17 cellular contexts compared by ENCODE assay signal in the genomic region with DNA sequence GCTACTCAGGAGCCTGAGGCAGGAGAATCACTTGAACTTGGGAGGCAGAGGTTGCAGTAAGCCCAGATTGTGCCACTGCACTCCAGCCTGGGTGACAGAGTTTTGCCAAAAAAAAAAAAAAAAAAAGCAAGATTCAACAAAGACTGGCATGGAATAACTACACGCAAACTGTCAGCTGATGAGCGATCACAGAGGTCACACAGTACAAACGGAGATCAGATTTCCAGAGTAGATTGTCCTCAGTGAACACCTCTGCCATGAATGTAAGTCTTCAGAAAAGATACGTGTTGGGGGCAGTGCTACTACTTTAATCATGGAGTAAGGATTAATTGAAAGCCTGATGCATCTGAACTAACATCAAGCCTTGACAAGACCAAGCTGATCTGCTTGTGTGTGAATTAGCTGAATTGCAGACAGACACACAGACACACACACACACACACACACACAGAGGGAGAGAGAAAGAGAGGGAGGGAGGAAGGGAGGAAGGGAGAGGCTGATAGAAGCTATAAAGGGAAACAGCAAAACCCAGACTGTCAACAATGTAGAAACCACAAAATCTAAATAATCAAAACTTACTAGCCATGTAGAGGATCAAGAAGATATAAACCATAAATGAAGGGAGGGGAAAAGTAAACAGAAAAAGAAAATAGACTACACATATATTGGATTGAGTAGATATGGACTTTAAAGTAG.
DNase-seq lines count a peak whose midpoint lies in the region; ATAC-seq and TF ChIP-seq lines count a peak whose summit lies in the region.
"Had no signal": no experiment of that assay in that cellular context is flagged by ENCODE, and none has a peak within 500 bp of the region (broad histone marks: within the 10 kb centered on the region; RNA-seq: fewer than 3 reads in every experiment).

No MANE protein-coding gene starts in this region.

- H3K14ac ChIP-seq in H9 (ENCODE audit: insufficient read depth, low read length) (no peak overlapping the region), trophoblast cell (ENCODE audit: low read length) (no peak overlapping the region)

- no peak overlapping the region for H3K4me2 ChIP-seq in H9 (ENCODE audit: insufficient read depth, insufficient read length, low read length)
- H3K4me2 ChIP-seq in trophoblast cell (ENCODE audit: low read length), result no peak overlapping the region

- H4K5ac ChIP-seq in H9 (ENCODE audit: insufficient read length, low read depth, low read length), result no peak overlapping the region

- H2AK5ac ChIP-seq in H9 (ENCODE audit: insufficient read length, low read length) (no peak overlapping the region), trophoblast cell (ENCODE audit: low read length) (peak overlapping the region; percentile 46)

- ATAC-seq in GM19463 (IDR thresholded peaks at IDR 0.05; ENCODE audit: unreplicated experiment), result no peak
- ATAC-seq in GM18511 (IDR thresholded peaks at IDR 0.05; ENCODE audit: unreplicated experiment), result no peak
- no peak for ATAC-seq in GM21619 (IDR thresholded peaks at IDR 0.05; ENCODE audit: unreplicated experiment)

- H2BK12ac ChIP-seq in H9 (ENCODE audit: insufficient read length, low read depth, low read length) (no peak overlapping the region), trophoblast cell (ENCODE audit: low read length) (peak overlapping the region; percentile 87)

- H4K91ac ChIP-seq in H9 (ENCODE audit: insufficient read length, low read depth, low read length), result no peak overlapping the region
- peak overlapping the region; percentile 37 for H4K91ac ChIP-seq in trophoblast cell (ENCODE audit: low read depth, low read length)

- H3K9ac ChIP-seq in H9 (ENCODE audit: extremely low read depth, insufficient read length, low read length) (no peak overlapping the region), trophoblast cell (ENCODE audit: low read length) (no peak overlapping the region)

- no peak overlapping the region for H3K56ac ChIP-seq in H9 (ENCODE audit: insufficient read length, low read depth, low read length)

- no peak overlapping the region for H2BK15ac ChIP-seq in H9 (ENCODE audit: low read depth, low read length)

- no peaks in the 10 kb centered on the region for H3K23me2 ChIP-seq in H9 (ENCODE audit: insufficient read length, low read depth, low read length, poor library complexity, severe bottlenecking)

- no peak overlapping the region for H3K4me3 Mint-ChIP-seq in H9
- H3K4me3 Mint-ChIP-seq: CD4-positive, alpha-beta T cell had no signal

- H3K4me1 ChIP-seq in H9 (ENCODE audit: insufficient read depth, low read length) (no peaks in the 10 kb centered on the region), trophoblast cell (ENCODE audit: control insufficient read depth in 1 of 2, insufficient read depth in 2 of 2, low read length in 2 of 2) (peaks cover 0 to 3% of the 10 kb centered on the region in 2 experiments)

- no peak overlapping the region for H2BK120ac ChIP-seq in H9 (ENCODE audit: low read depth, low read length, poor library complexity, severe bottlenecking)
- H2BK120ac ChIP-seq in trophoblast cell (ENCODE audit: insufficient read depth, low read length, poor library complexity), result peak overlapping the region; percentile 43

- H3K23ac ChIP-seq in H9 (ENCODE audit: insufficient read length, low read depth, low read length) (no peak overlapping the region), trophoblast cell (ENCODE audit: low read length) (no peak overlapping the region)

- H3K27ac ChIP-seq in H9 (ENCODE audit: insufficient read length, low read depth, low read length) (no peak overlapping the region), trophoblast cell (ENCODE audit: low read depth, low read length) (no peak overlapping the region)
- H3K27ac ChIP-seq: HL-60 had no signal

- H3K27ac Mint-ChIP-seq in H9, result no peak overlapping the region
- H3K27ac Mint-ChIP-seq: CD4-positive, alpha-beta T cell had no signal

- no peaks in the 10 kb centered on the region for H4K20me1 ChIP-seq in H9 (ENCODE audit: control insufficient read depth, insufficient read depth, insufficient read length)

- H2AFZ ChIP-seq in H9 (ENCODE audit: low read length), result peak overlapping the region; percentile 6
- H2AFZ ChIP-seq in trophoblast cell (ENCODE audit: insufficient read depth, low read length, poor library complexity), result no peak overlapping the region

- H3K4me3 ChIP-seq in trophoblast cell (ENCODE audit: low read depth, low read length), result no peak overlapping the region

- H3K36me3 ChIP-seq in trophoblast cell (ENCODE audit: control insufficient read depth in 1 of 2, insufficient read depth in 2 of 2, low read length in 2 of 2), result no peaks in the 10 kb centered on the region

- no peak overlapping the region for H4K12ac ChIP-seq in trophoblast cell (ENCODE audit: low read depth, low read length)

- peaks cover 3 to 5% of the 10 kb centered on the region in 2 experiments; a peak in 1 of 4 replicates for H3K4me1 Mint-ChIP-seq in H9

- H3K9me3 ChIP-seq in H9 (ENCODE audit: control insufficient read depth, low read depth, low read length), result no peaks in the 10 kb centered on the region
- H3K9me3 ChIP-seq in trophoblast cell (ENCODE audit: insufficient read depth, low read depth, low read length), result no peaks in the 10 kb centered on the region

- no peak overlapping the region for H3T11ph ChIP-seq in H9 (ENCODE audit: low read length)

- H3K27me3 Mint-ChIP-seq in H9 (ENCODE audit: low read depth), result no peaks in the 10 kb centered on the region
- H3K27me3 Mint-ChIP-seq: CD4-positive, alpha-beta T cell had no signal

- no peaks in the 10 kb centered on the region for H3K36me3 Mint-ChIP-seq in H9 (ENCODE audit: insufficient read depth in 1 of 3, low read depth in 3 of 3)

- no peaks in the 10 kb centered on the region for H3K27me3 ChIP-seq in H9 (ENCODE audit: insufficient read depth, low read length)
- no peaks in the 10 kb centered on the region for H3K27me3 ChIP-seq in trophoblast cell (ENCODE audit: insufficient read depth, low read length)

- no peak for DNase-seq in H9
- peak; percentile 15 for DNase-seq in NCI-H69 (lab: John Stamatoyannopoulos, UW)
- DNase-seq in foreskin melanocyte, result peak; percentile 20
- no peak for DNase-seq in trophoblast cell
- DNase-seq in stimulated activated CD4-positive, alpha-beta T cell treated with anti-CD3 and anti-CD28 coated beads, Interleukin-4, amount 100 ng/mL, for 24 hours, result no peak
- DNase-seq: Calu3; CD4-positive, alpha-beta T cell; H7; NCI-H1105 treated with DMSO at 0.1 percent for 48 hours; NCI-H1694 treated with DMSO at 0.1 percent for 48 hours; RPMI8226; SIG-M5; T-helper 2 cell had no signal

- H3K4ac ChIP-seq in H9 (ENCODE audit: low read depth, low read length), result no peak overlapping the region
- no peak overlapping the region for H3K4ac ChIP-seq in trophoblast cell (ENCODE audit: low read depth, low read length)

- H3K79me1 ChIP-seq in H9 (ENCODE audit: insufficient read depth, low read depth, low read length, poor library complexity, severe bottlenecking), result no peaks in the 10 kb centered on the region
- H3K79me1 ChIP-seq in trophoblast cell (ENCODE audit: low read length), result no peaks in the 10 kb centered on the region

- H2BK20ac ChIP-seq in H9 (ENCODE audit: low read depth, low read length, poor library complexity, severe bottlenecking), result no peak overlapping the region

- no peak for TF ChIP-seq CTCF in H9 (conservative IDR thresholded peaks at IDR 0.05)

- no peak overlapping the region for H3K18ac ChIP-seq in H9 (ENCODE audit: insufficient read length, low read depth, low read length)
- H3K18ac ChIP-seq in trophoblast cell (ENCODE audit: low read length), result no peak overlapping the region

- WGBS in H9 (ENCODE audit: extremely low coverage, insufficient read length, low lambda C conversion rate), result no CpG with 5 or more reads among the region's 4 CpGs
- WGBS in trophoblast cell (ENCODE audit: extremely low coverage, insufficient coverage, insufficient read length), result no CpG with 5 or more reads among the region's 4 CpGs

- no peaks in the 10 kb centered on the region for H3K79me2 ChIP-seq in H9 (ENCODE audit: insufficient read depth, low read length)
- no peaks in the 10 kb centered on the region for H3K79me2 ChIP-seq in trophoblast cell (ENCODE audit: control insufficient read depth, insufficient read depth, low read length, poor library complexity)

- H2BK5ac ChIP-seq in H9 (ENCODE audit: insufficient read length, low read length) (no peak overlapping the region), trophoblast cell (ENCODE audit: low read depth, low read length, poor library complexity) (no peak overlapping the region)

- H3K9me3 Mint-ChIP-seq in H9, result no peaks in the 10 kb centered on the region; a peak in 1 of 5 replicates

- H4K8ac ChIP-seq in H9 (replicated peaks; ENCODE audit: insufficient read length, low read depth, low read length) (no peak overlapping the region), trophoblast cell (ENCODE audit: low read depth, low read length) (no peak overlapping the region)

Comparison
In these comparisons a context has a peak if more than half of its experiments do, and no peak if none do; other contexts are left out.
1. DNase-seq: peak in NCI-H69 (single experiment) and foreskin melanocyte (single experiment); none in H9 (single experiment), trophoblast cell (0 of 2) and stimulated activated CD4-positive, alpha-beta T cell treated with anti-CD3 and anti-CD28 coated beads, Interleukin-4, amount 100 ng/mL, for 24 hours (single experiment).